In the genomic region with DNA sequence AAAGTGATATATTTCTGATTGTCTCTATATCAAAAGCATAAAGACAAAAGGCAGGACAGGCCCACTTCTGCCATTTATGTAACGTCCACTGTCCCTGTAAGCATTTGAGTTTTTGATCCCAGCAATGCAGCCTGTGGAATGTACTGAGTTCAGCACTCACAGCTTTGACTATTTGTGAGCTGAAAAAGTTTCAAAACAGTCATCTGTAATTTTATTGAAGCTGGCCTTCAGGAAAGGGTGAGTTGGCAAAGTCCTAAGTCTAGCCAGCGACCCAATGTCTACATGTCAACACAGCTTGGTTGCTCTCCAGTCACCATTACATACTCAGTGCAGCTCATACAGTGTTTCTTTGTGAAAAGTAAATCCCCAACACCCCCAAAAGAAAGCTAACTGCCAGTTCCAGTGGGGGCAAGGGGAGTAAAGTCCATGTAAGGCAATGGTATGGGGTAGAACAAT, we compare ENCODE assay signal across 1 cellular context.
TF ChIP-seq lines count a peak whose summit lies in the region.

No MANE protein-coding gene starts in this region.

TF ChIP-seq in HepG2, 621 proteins besides CTCF, POLR2A, EP300 and RAD21 (continued from another document and continues in another):
- TF ChIP-seq ZNF414 (CRISPR knock-in tag; IDR thresholded peaks at IDR 0.05) (no peak), GFI1 (CRISPR knock-in tag; IDR thresholded peaks at IDR 0.05; ENCODE audit: borderline replicate concordance) (no peak), ZNF430 (CRISPR knock-in tag; IDR thresholded peaks at IDR 0.05) (no peak), ZNF335 (CRISPR knock-in tag; IDR thresholded peaks at IDR 0.05) (no peak), NFKBIZ (CRISPR knock-in tag; IDR thresholded peaks at IDR 0.05) (no peak), ZBTB40 (IDR thresholded peaks at IDR 0.05) (no peak), ZBTB40 (CRISPR knock-in tag; IDR thresholded peaks at IDR 0.05) (no peak; the same call in 1 of the 2 replicates), CREB1 (IDR thresholded peaks at IDR 0.05) (no peak), CREB1 (CRISPR knock-in tag; IDR thresholded peaks at IDR 0.05) (no peak; the same call in 1 of the 2 replicates), ZNF7 (CRISPR knock-in tag; IDR thresholded peaks at IDR 0.05) (peak; percentile 69; the same call in 1 of the 2 replicates), ZNF615 (CRISPR knock-in tag; IDR thresholded peaks at IDR 0.05; ENCODE audit: borderline replicate concordance) (no peak), TOE1 (CRISPR knock-in tag; IDR thresholded peaks at IDR 0.05) (no peak), TAF1 (CRISPR knock-in tag; IDR thresholded peaks at IDR 0.05) (no peak), HMG20A (CRISPR knock-in tag; IDR thresholded peaks at IDR 0.05; ENCODE audit: borderline replicate concordance) (peak; percentile 68; the same call in 1 of the 2 replicates), ZNF547 (CRISPR knock-in tag; IDR thresholded peaks at IDR 0.05) (no peak), ZBTB42 (CRISPR knock-in tag; IDR thresholded peaks at IDR 0.05) (no peak), ZNF784 (CRISPR knock-in tag; IDR thresholded peaks at IDR 0.05; ENCODE audit: borderline replicate concordance) (0 out of 2 replicates have a peak, but pooled peaks have one; percentile 52), ZMYM3 (CRISPR knock-in tag; IDR thresholded peaks at IDR 0.05) (peak; percentile 82), SP1 (IDR thresholded peaks at IDR 0.05) (no peak), SP1 (CRISPR knock-in tag; IDR thresholded peaks at IDR 0.05) (no peak), ZNF431 (CRISPR knock-in tag; IDR thresholded peaks at IDR 0.05; ENCODE audit: borderline replicate concordance, low read depth) (no peak), SAFB2 (CRISPR knock-in tag; IDR thresholded peaks at IDR 0.05; ENCODE audit: borderline replicate concordance, low read depth) (no peak), HHEX (CRISPR knock-in tag; IDR thresholded peaks at IDR 0.05) (no peak), FOXO4 (CRISPR knock-in tag; conservative IDR thresholded peaks at IDR 0.05) (no peak), TCF7L2 (IDR thresholded peaks at IDR 0.05; ENCODE audit: low read depth, low read length) (no peak), ZNF331 (CRISPR knock-in tag; IDR thresholded peaks at IDR 0.05) (peak; percentile 67; the same call in 1 of the 2 replicates), POGZ (CRISPR knock-in tag; IDR thresholded peaks at IDR 0.05) (peak; percentile 88), MEIS2 (CRISPR knock-in tag; IDR thresholded peaks at IDR 0.05) (no peak; the same call in 1 of the 2 replicates), ZNF350 (CRISPR knock-in tag; IDR thresholded peaks at IDR 0.05; ENCODE audit: borderline replicate concordance, low read depth) (no peak), STAG1 (CRISPR knock-in tag; IDR thresholded peaks at IDR 0.05) (peak; percentile 23; the same call in 1 of the 2 replicates), MBNL3 (CRISPR knock-in tag; conservative IDR thresholded peaks at IDR 0.05) (no peak), MED13 (CRISPR knock-in tag; IDR thresholded peaks at IDR 0.05) (no peak), PAF1 (CRISPR knock-in tag; IDR thresholded peaks at IDR 0.05) (no peak), HMGXB4 (CRISPR knock-in tag; IDR thresholded peaks at IDR 0.05; ENCODE audit: borderline replicate concordance in 1 of 2, low read depth in 1 of 2) (peak in 1 of 2 experiments; percentile 20; a peak in 1 of 4 replicates), ZNF543 (CRISPR knock-in tag; IDR thresholded peaks at IDR 0.05) (no peak), ZNF652 (CRISPR knock-in tag; IDR thresholded peaks at IDR 0.05; ENCODE audit: borderline replicate concordance, low read depth) (peak; percentile 75), HNRNPK (IDR thresholded peaks at IDR 0.05; ENCODE audit: low read depth, low read length, poor library complexity, severe bottlenecking) (no peak), BRCA1 (CRISPR knock-in tag; IDR thresholded peaks at IDR 0.05) (no peak), KLF12 (CRISPR knock-in tag; IDR thresholded peaks at IDR 0.05; ENCODE audit: borderline replicate concordance) (0 out of 2 replicates have a peak, but pooled peaks have one; percentile 11), RCOR2 (CRISPR knock-in tag; IDR thresholded peaks at IDR 0.05) (0 out of 2 replicates have a peak, but pooled peaks have one; percentile 61), DNMT1 (CRISPR knock-in tag; IDR thresholded peaks at IDR 0.05) (no peak), ZNF253 (CRISPR knock-in tag; IDR thresholded peaks at IDR 0.05; ENCODE audit: borderline replicate concordance) (no peak), SMAD1 (CRISPR knock-in tag; IDR thresholded peaks at IDR 0.05; ENCODE audit: borderline replicate concordance, low read depth) (no peak), CHD4 (IDR thresholded peaks at IDR 0.05; ENCODE audit: borderline replicate concordance, low read length) (no peak), NR2C2 (CRISPR knock-in tag; IDR thresholded peaks at IDR 0.05; ENCODE audit: borderline replicate concordance) (no peak), ZNF776 (CRISPR knock-in tag; IDR thresholded peaks at IDR 0.05) (no peak), ZFAT (CRISPR knock-in tag; conservative IDR thresholded peaks at IDR 0.05) (no peak), YEATS2 (CRISPR knock-in tag; IDR thresholded peaks at IDR 0.05; ENCODE audit: borderline replicate concordance) (peak; percentile 39; the same call in 1 of the 2 replicates), MYC (CRISPR knock-in tag; IDR thresholded peaks at IDR 0.05; ENCODE audit: borderline replicate concordance) (no peak), ARNT2 (CRISPR knock-in tag; IDR thresholded peaks at IDR 0.05; ENCODE audit: low read depth) (no peak), ZNF530 (CRISPR knock-in tag; IDR thresholded peaks at IDR 0.05; ENCODE audit: low read depth) (no peak), ZNF720 (CRISPR knock-in tag; IDR thresholded peaks at IDR 0.05) (no peak)
- TF ChIP-seq, protein P1, sequence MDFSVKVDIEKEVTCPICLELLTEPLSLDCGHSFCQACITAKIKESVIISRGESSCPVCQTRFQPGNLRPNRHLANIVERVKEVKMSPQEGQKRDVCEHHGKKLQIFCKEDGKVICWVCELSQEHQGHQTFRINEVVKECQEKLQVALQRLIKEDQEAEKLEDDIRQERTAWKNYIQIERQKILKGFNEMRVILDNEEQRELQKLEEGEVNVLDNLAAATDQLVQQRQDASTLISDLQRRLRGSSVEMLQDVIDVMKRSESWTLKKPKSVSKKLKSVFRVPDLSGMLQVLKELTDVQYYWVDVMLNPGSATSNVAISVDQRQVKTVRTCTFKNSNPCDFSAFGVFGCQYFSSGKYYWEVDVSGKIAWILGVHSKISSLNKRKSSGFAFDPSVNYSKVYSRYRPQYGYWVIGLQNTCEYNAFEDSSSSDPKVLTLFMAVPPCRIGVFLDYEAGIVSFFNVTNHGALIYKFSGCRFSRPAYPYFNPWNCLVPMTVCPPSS (IDR thresholded peaks at IDR 0.05): no peak
- TF ChIP-seq, protein P2, sequence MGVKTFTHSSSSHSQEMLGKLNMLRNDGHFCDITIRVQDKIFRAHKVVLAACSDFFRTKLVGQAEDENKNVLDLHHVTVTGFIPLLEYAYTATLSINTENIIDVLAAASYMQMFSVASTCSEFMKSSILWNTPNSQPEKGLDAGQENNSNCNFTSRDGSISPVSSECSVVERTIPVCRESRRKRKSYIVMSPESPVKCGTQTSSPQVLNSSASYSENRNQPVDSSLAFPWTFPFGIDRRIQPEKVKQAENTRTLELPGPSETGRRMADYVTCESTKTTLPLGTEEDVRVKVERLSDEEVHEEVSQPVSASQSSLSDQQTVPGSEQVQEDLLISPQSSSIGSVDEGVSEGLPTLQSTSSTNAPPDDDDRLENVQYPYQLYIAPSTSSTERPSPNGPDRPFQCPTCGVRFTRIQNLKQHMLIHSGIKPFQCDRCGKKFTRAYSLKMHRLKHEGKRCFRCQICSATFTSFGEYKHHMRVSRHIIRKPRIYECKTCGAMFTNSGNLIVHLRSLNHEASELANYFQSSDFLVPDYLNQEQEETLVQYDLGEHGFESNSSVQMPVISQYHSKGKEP (CRISPR knock-in tag; IDR thresholded peaks at IDR 0.05): no peak
